Comparison of ENCODE assay signal across 1 cellular context in the genomic region with DNA sequence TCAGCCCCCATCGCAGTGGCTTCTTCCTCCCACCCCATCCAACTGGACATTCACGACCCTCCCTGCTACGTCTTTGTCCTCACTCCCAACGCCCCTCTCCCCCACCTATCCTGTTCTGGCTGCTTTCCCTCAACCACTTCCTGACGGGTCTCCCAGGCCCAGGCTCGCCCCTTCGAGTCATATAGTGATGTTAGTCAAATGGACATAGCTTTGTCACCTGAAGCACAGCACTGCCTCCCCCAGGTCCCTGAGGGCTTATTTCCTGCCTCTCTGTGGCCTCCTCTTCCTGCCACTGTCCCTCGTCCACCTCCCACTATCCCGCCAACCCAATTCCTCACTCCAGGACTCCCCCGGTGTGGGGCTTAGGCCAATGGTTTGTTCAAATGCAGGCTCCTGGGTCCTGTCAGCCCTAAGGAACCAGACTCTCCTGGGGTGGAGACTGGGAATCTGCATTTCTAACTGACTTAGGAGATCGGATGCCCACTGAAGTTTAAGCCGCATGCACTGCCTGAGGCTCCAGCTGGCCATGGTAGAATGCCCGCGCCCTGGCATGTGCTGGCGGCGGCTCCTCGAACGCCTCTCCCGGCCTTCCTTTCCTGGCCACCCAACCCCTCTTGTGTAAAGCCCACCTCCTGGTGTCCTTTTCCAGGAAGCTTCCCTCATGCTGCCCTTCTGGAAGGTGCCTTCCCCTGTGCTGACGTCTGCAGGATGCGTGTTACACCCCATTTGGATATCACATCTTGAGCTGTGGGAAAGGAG.
TF ChIP-seq lines count a peak whose summit lies in the region.

No MANE protein-coding gene starts in this region.

TF ChIP-seq in IMR-90, 13 proteins besides CTCF, POLR2A, EP300 and RAD21 (continued from another document):
- TF ChIP-seq MXI1 (IDR thresholded peaks at IDR 0.05; ENCODE audit: borderline replicate concordance, low read depth, low read length) (no peak), MAZ (IDR thresholded peaks at IDR 0.05; ENCODE audit: borderline replicate concordance, low read depth, low read length) (no peak), MAFK (IDR thresholded peaks at IDR 0.05; ENCODE audit: low read depth, low read length) (no peak), CEBPB (IDR thresholded peaks at IDR 0.05; ENCODE audit: low read depth, low read length) (no peak), RCOR1 (IDR thresholded peaks at IDR 0.05; ENCODE audit: insufficient replicate concordance, low read length) (no peak), USF2 (IDR thresholded peaks at IDR 0.05; ENCODE audit: low read depth, low read length) (no peak)
TF ChIP-seq in IMR-90: peak in this region for 0.
